Comparison of ENCODE assay signal across 14 cellular contexts in genomic region chr17:78558181-78558850, GRCh38. TPM values are rescaled to one million over a fixed set of nuclear protein-coding genes. Genes with fewer than 3 reads are reported as not detected.
DNase-seq lines count a peak whose midpoint lies in the region; ATAC-seq, FAIRE-seq and TF ChIP-seq lines count a peak whose summit lies in the region.
"Had no signal": no experiment of that assay in that cellular context is flagged by ENCODE, and none has a peak within 500 bp of the region (broad histone marks: within the 10 kb centered on the region; RNA-seq: fewer than 3 reads in every experiment).

No MANE protein-coding gene starts in this region.

- POLR2A ChIA-PET in activated CD4-positive, alpha-beta T cell treated with anti-CD3 and anti-CD28 coated beads for 36 hours (lab: Charles Lee), result no interaction called here

- peak; percentile 44 for DNase-seq in activated CD4-positive, alpha-beta T cell treated with anti-CD3 and anti-CD28 coated beads for 36 hours
- no peak for DNase-seq in activated CD4-positive, alpha-beta T cell treated with anti-CD3 and anti-CD28 coated beads, Interleukin-2, amount 50 U/mL, for 1 hour
- DNase-seq in M059J (ENCODE audit: low read depth) (peak; percentile 9), adipocyte (ENCODE audit: low read depth) (peak; percentile 25), mesendoderm (peak; percentile 56), iPS-NIHi7 (ENCODE audit: extremely low spot score) (no peak), nephron progenitor cell (no peak), D721Med (ENCODE audit: insufficient read length, low spot score) (no peak)
- DNase-seq: cerebellar nuclear complex, esophagus squamous epithelium, naive B cell, RPMI8226 had no signal

- CTCF ChIA-PET in activated CD4-positive, alpha-beta T cell treated with anti-CD3 and anti-CD28 coated beads for 36 hours (lab: Charles Lee), result interaction anchor here (0.6 kb wide), 1 partner anchor 377 kb away, joined by 3 read pairs; no protein-coding TSS in a partner anchor

- no peak overlapping the region for H2BK15ac ChIP-seq in mesendoderm (replicated peaks; ENCODE audit: low read depth)

- no peak overlapping the region for H3K27ac Mint-ChIP-seq in activated CD4-positive, alpha-beta T cell treated with anti-CD3 and anti-CD28 coated beads for 36 hours
- H3K27ac Mint-ChIP-seq in nephron progenitor cell, result no peak overlapping the region
- H3K27ac Mint-ChIP-seq: naive B cell had no signal

- H3K4ac ChIP-seq in mesendoderm (ENCODE audit: low read depth, low read length), result no peak overlapping the region

- peaks cover 11% of the 10 kb centered on the region for H3K4me1 ChIP-seq in adipocyte (ENCODE audit: control insufficient read depth, insufficient read depth, low read length)
- no peaks in the 10 kb centered on the region for H3K4me1 ChIP-seq in mesendoderm (ENCODE audit: control insufficient read depth, low read depth, low read length)
- H3K4me1 ChIP-seq: esophagus squamous epithelium had no signal

- H4K8ac ChIP-seq in mesendoderm (ENCODE audit: low read depth, low read length), result no peak overlapping the region

- no peak overlapping the region for H4K5ac ChIP-seq in mesendoderm (ENCODE audit: low read length)

- no peak for FAIRE-seq in D721Med (lab: Jason Lieb, UNC)

- no peak overlapping the region for H3K18ac ChIP-seq in mesendoderm (ENCODE audit: low read length)

- no peak overlapping the region for H3K4me2 ChIP-seq in mesendoderm (ENCODE audit: low read length)

- H3K36me3 Mint-ChIP-seq in activated CD4-positive, alpha-beta T cell treated with anti-CD3 and anti-CD28 coated beads for 36 hours (ENCODE audit: low read depth), result no peaks in the 10 kb centered on the region
- H3K36me3 Mint-ChIP-seq in nephron progenitor cell (ENCODE audit: low read depth), result no peaks in the 10 kb centered on the region
- H3K36me3 Mint-ChIP-seq: naive B cell had no signal

- no peaks in the 10 kb centered on the region for H3K9me3 Mint-ChIP-seq in activated CD4-positive, alpha-beta T cell treated with anti-CD3 and anti-CD28 coated beads for 36 hours (ENCODE audit: low read depth)
- no peaks in the 10 kb centered on the region for H3K9me3 Mint-ChIP-seq in nephron progenitor cell
- H3K9me3 Mint-ChIP-seq: naive B cell had no signal

- no peak overlapping the region for H2AK5ac ChIP-seq in mesendoderm (ENCODE audit: low read length)

- H2BK120ac ChIP-seq in mesendoderm (ENCODE audit: low read depth, low read length), result no peak overlapping the region

- H3K27me3 Mint-ChIP-seq in activated CD4-positive, alpha-beta T cell treated with anti-CD3 and anti-CD28 coated beads for 36 hours, result no peaks in the 10 kb centered on the region
- peaks cover 15% of the 10 kb centered on the region for H3K27me3 Mint-ChIP-seq in nephron progenitor cell (ENCODE audit: low read depth, poor library complexity)

- no peak for TF ChIP-seq CTCF in nephron progenitor cell (IDR thresholded peaks at IDR 0.05)
- no peak for TF ChIP-seq CTCF in D721Med (IDR thresholded peaks at IDR 0.05; ENCODE audit: insufficient read depth, missing control alignments)

- H3K56ac ChIP-seq in mesendoderm (ENCODE audit: low read length), result no peak overlapping the region

- no peaks in the 10 kb centered on the region for H3K79me2 ChIP-seq in mesendoderm (ENCODE audit: control insufficient read depth, insufficient read depth, low read length)

- no peaks in the 10 kb centered on the region for H3K79me1 ChIP-seq in mesendoderm (ENCODE audit: low read length)

- H3K4me3 ChIP-seq in adipocyte (ENCODE audit: low read length) (no peak overlapping the region), mesendoderm (ENCODE audit: low read length) (no peak overlapping the region)
- H3K4me3 ChIP-seq: esophagus squamous epithelium had no signal

- H3K9ac ChIP-seq in adipocyte (ENCODE audit: low read length) (no peak overlapping the region), mesendoderm (ENCODE audit: low read length) (no peak overlapping the region)

- H3K23ac ChIP-seq in mesendoderm (ENCODE audit: low read length), result no peak overlapping the region

- intact Hi-C loops in activated CD4-positive, alpha-beta T cell treated with anti-CD3 and anti-CD28 coated beads for 36 hours (cut with DNase I, micrococcal nuclease), result no loop called here

- H3K4me3 Mint-ChIP-seq in activated CD4-positive, alpha-beta T cell treated with anti-CD3 and anti-CD28 coated beads for 36 hours, result no peak overlapping the region
- H3K4me3 Mint-ChIP-seq in nephron progenitor cell, result no peak overlapping the region
- H3K4me3 Mint-ChIP-seq: naive B cell had no signal

- H3K27me3 ChIP-seq in adipocyte (replicated peaks; ENCODE audit: control insufficient read depth, insufficient read depth, low read length), result peaks cover 35% of the 10 kb centered on the region
- H3K27me3 ChIP-seq in mesendoderm (ENCODE audit: insufficient read depth, low read length, poor library complexity), result no peaks in the 10 kb centered on the region

- H3K9me3 ChIP-seq in adipocyte (ENCODE audit: control insufficient read depth, low read length), result no peaks in the 10 kb centered on the region
- H3K9me3 ChIP-seq: esophagus squamous epithelium had no signal

- peak; percentile 33 for ATAC-seq in activated CD4-positive, alpha-beta T cell treated with anti-CD3 and anti-CD28 coated beads for 36 hours
- ATAC-seq: sciatic nerve had no signal

- no CpG with 5 or more reads among the region's 10 CpGs for WGBS in mesendoderm (ENCODE audit: extremely low coverage, insufficient coverage, low lambda C conversion rate)

- H3K4me1 Mint-ChIP-seq in activated CD4-positive, alpha-beta T cell treated with anti-CD3 and anti-CD28 coated beads for 36 hours, result no peaks in the 10 kb centered on the region
- no peaks in the 10 kb centered on the region for H3K4me1 Mint-ChIP-seq in nephron progenitor cell
- H3K4me1 Mint-ChIP-seq: naive B cell had no signal

- H3K36me3 ChIP-seq in adipocyte (ENCODE audit: control insufficient read depth, insufficient read depth, low read length, severe bottlenecking) (no peaks in the 10 kb centered on the region), mesendoderm (ENCODE audit: control insufficient read depth, insufficient read depth, low read length) (no peaks in the 10 kb centered on the region)
- H3K36me3 ChIP-seq: esophagus squamous epithelium had no signal

- no peak overlapping the region for H3K27ac ChIP-seq in mesendoderm (ENCODE audit: low read depth, low read length)
- H3K27ac ChIP-seq: esophagus squamous epithelium had no signal

- no peak overlapping the region for H2BK5ac ChIP-seq in mesendoderm (ENCODE audit: low read length)

RNA-seq across cellular contexts. Expression of gene DNAH17, which starts 18.9 kb away (rescaled TPM):
- under 1 TPM; 0.12 to 0.14 TPM for total RNA-seq in activated CD4-positive, alpha-beta T cell treated with anti-CD3 and anti-CD28 coated beads for 36 hours
- total RNA-seq in M059J (2014; rRNA removed; shearing (Covaris generic)), result 0.05 TPM in 1 of 2 replicates, not detected in the other
- polyA plus RNA-seq in mesendoderm (2013, experiment 1 of 2), result 0.69 TPM
- 0.55 TPM for polyA plus RNA-seq in mesendoderm (2013, experiment 2 of 2)
- polyA plus RNA-seq: AG04450 had no signal

Comparison
In these comparisons a context has a peak if more than half of its experiments do, and no peak if none do; other contexts are left out.
1. DNase-seq: peak in activated CD4-positive, alpha-beta T cell treated with anti-CD3 and anti-CD28 coated beads for 36 hours (single experiment), M059J (single experiment), adipocyte (single experiment) and mesendoderm (single experiment); none in activated CD4-positive, alpha-beta T cell treated with anti-CD3 and anti-CD28 coated beads, Interleukin-2, amount 50 U/mL, for 1 hour (single experiment), iPS-NIHi7 (single experiment), nephron progenitor cell (single experiment) and D721Med (single experiment).